Comparison of ENCODE assay signal across 4 cellular contexts in the genomic region with DNA sequence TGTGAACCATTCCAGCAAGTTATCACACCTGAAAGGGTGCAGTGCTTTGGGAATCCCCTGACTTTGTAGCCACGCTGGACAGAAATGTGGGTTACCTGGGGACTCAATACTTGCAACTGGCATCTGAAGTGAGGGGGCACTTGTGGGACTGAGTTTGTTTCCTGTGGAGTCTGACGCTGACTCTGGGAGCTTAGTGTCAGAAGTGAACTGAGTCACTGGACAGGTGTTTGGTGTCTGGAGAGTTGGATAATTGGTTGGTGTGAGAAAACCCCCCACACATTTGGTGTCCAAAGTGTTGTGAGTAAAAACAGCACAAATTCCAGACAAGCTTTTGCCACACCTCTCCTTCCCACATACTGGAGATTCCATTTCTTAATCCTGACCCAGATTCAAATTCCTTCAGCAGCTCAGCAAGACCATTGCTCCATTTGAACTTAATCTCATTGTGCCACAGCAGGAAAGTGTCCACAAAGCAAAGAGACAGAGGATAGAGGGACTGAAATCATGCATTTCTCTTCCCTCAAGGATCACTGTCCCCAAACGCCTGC. TPM values are rescaled to one million over a fixed set of nuclear protein-coding genes. Genes with fewer than 3 reads are reported as not detected.
"Had no signal": no experiment of that assay in that cellular context is flagged by ENCODE, and none has a peak within 500 bp of the region (broad histone marks: within the 10 kb centered on the region; RNA-seq: fewer than 3 reads in every experiment).

No MANE protein-coding gene starts in this region.

RNA-seq across cellular contexts. Expression of a gene that starts 48.8 kb away (rescaled TPM):
- total RNA-seq: cardiac septum, esophagus muscularis mucosa, posterior vena cava, sciatic nerve had no signal
